Comparison of ENCODE assay signal across 8 cellular contexts in genomic region chr6:17580518-17581048, GRCh38. TPM values are rescaled to one million over a fixed set of nuclear protein-coding genes. Genes with fewer than 3 reads are reported as not detected.
DNase-seq lines count a peak whose midpoint lies in the region; ATAC-seq, FAIRE-seq and TF ChIP-seq lines count a peak whose summit lies in the region.

No MANE protein-coding gene starts in this region.

- peak overlapping the region; percentile 45 to 62; a peak in 3 of 4 replicates for H3K4me2 ChIP-seq in H1 (ENCODE audit: insufficient read depth in 1 of 2, low read depth in 2 of 2, low read length in 2 of 2)

- H4K20me1 ChIP-seq in H1 (replicated peaks in 1 of 2; ENCODE audit: control insufficient read depth in 1 of 2, insufficient read depth in 2 of 2, low read length in 2 of 2) = no peaks in the 10 kb centered on the region

- no peaks in the 10 kb centered on the region; a peak in 1 of 7 replicates for H3K27me3 ChIP-seq in H1 (replicated peaks in 1 of 4; ENCODE audit: control insufficient read depth in 3 of 4, extremely low read depth in 1 of 4, insufficient read depth in 3 of 4, low read length in 3 of 4)
- no peaks in the 10 kb centered on the region for H3K27me3 ChIP-seq in muscle layer of duodenum (ENCODE audit: low read depth, low read length)

- H2AK5ac ChIP-seq in H1 (ENCODE audit: low read depth, low read length) = no peak overlapping the region

- H3K27ac Mint-ChIP-seq in T-helper 17 cell = no peak overlapping the region

- H3K79me1 ChIP-seq in H1 (ENCODE audit: low read depth, low read length) = no peaks in the 10 kb centered on the region

- peaks cover 16% of the 10 kb centered on the region for H3K4me1 Mint-ChIP-seq in T-helper 17 cell

- no peaks in the 10 kb centered on the region for H3K79me2 ChIP-seq in H1 (ENCODE audit: control insufficient read depth in 1 of 2, insufficient read depth in 2 of 2, low read length in 2 of 2)

- CTCF ChIA-PET in H1 (lab: Charles Lee; ENCODE audit: partially characterized antibody) = interaction anchor here (0.7 to 2.3 kb wide), 9 partner anchors 12 to 424 kb away, joined by 3 to 11 read pairs (median 3); partner anchors contain the start of gene CAP2

- H4K5ac ChIP-seq in H1 (ENCODE audit: insufficient read length, low read depth, low read length) = no peak overlapping the region

- no peak overlapping the region for H2BK20ac ChIP-seq in H1 (ENCODE audit: low read length)

- H2BK15ac ChIP-seq in H1 (ENCODE audit: low read length) = no peak overlapping the region

- H4K91ac ChIP-seq in H1 (replicated peaks; ENCODE audit: insufficient read length, low read length) = no peak overlapping the region

- 0 out of 3 replicates have a peak, but pooled peaks of 1 of the 2 experiments have one; percentile 33 for TF ChIP-seq POLR2A in H1 (IDR thresholded peaks at IDR 0.05; ENCODE audit: control extremely low read depth in 1 of 2, low read depth in 2 of 2, low read length in 2 of 2)

- H2BK120ac ChIP-seq in H1 (replicated peaks; ENCODE audit: low read depth, low read length) = no peak overlapping the region

- H3K9me3 ChIP-seq in T-helper 17 cell (ENCODE audit: control insufficient read depth, low read length, poor library complexity, severe bottlenecking) (no peaks in the 10 kb centered on the region), H1 (ENCODE audit: insufficient read depth in 2 of 2, low read depth in 1 of 2, low read length in 1 of 2) (no peaks in the 10 kb centered on the region; a peak in 1 of 4 replicates), muscle layer of duodenum (ENCODE audit: control insufficient read depth in 1 of 2, low read length in 2 of 2) (peaks cover 5 to 6% of the 10 kb centered on the region in 2 donors)

- H3K4me3 ChIP-seq in H1 (ENCODE audit: extremely low read depth in 1 of 4, insufficient read depth in 2 of 4, low read depth in 3 of 4, low read length in 4 of 4) (peak overlapping the region; percentile 30 to 62 (median 36)), muscle layer of duodenum (ENCODE audit: low read depth in 1 of 2, low read length in 2 of 2) (peak overlapping the region; percentile 33 to 75)

- no peak overlapping the region for H4K8ac ChIP-seq in H1 (ENCODE audit: extremely low read depth, insufficient read depth, low read length)

- peak; percentile 79 for ATAC-seq in T-helper 17 cell
- no peak for ATAC-seq in GM18858 (IDR thresholded peaks at IDR 0.05; ENCODE audit: unreplicated experiment)

- H3K18ac ChIP-seq in H1 (ENCODE audit: extremely low read depth, low read length) = no peak overlapping the region

- POLR2A ChIA-PET in H1 (lab: Charles Lee; ENCODE audit: partially characterized antibody) = interaction anchor here (0.6 to 1.2 kb wide), 4 partner anchors 8 to 492 kb away, joined by 3 to 4 read pairs (median 3); partner anchors contain the start of gene FAM8A1

- H2BK5ac ChIP-seq in H1 (ENCODE audit: low read depth, low read length) = no peak overlapping the region

- no peak for TF ChIP-seq RAD21 in H1 (IDR thresholded peaks at IDR 0.05 in 1 of 2, conservative IDR thresholded peaks at IDR 0.05 in 1 of 2; ENCODE audit: low read depth in 2 of 2, low read length in 2 of 2)

- H3K23ac ChIP-seq in H1 (ENCODE audit: insufficient read length) = no peak overlapping the region

- no peaks in the 10 kb centered on the region for H3K36me3 Mint-ChIP-seq in T-helper 17 cell (ENCODE audit: low read depth)

- peak overlapping the region in 3 of 4 experiments; percentile 10 to 36 (median 20); a peak in 3 of 7 replicates for H3K9ac ChIP-seq in H1 (replicated peaks in 1 of 4; ENCODE audit: extremely low read depth in 1 of 4, low read depth in 3 of 4, low read length in 3 of 4)

- FAIRE-seq in H1 (lab: Jason Lieb, UNC) = no peak

- no peaks in the 10 kb centered on the region for H3K23me2 ChIP-seq in H1 (ENCODE audit: low read depth, low read length)

- no peak for TF ChIP-seq EP300 in H1 (IDR thresholded peaks at IDR 0.05; ENCODE audit: borderline replicate concordance in 1 of 2, low read depth in 2 of 2, low read length in 2 of 2)

- WGBS in H1 (ENCODE audit: extremely low coverage in 1 of 2, insufficient coverage in 1 of 2, insufficient read length in 1 of 2, insufficient replicate concordance in 2 of 2, low coverage in 1 of 2, low lambda C conversion rate in 2 of 2, missing lambda C conversion rate in 1 of 2), 2 experiments = 22% methylated on average over 27 of the region's 53 CpGs; no CpG with 5 or more reads in 1 of the 2 experiments

- H3K4me3 Mint-ChIP-seq in T-helper 17 cell = peak overlapping the region; percentile 88

- peaks cover 14% of the 10 kb centered on the region for H3K27me3 Mint-ChIP-seq in T-helper 17 cell

- no peak for TF ChIP-seq CTCF in H1 (IDR thresholded peaks at IDR 0.05; ENCODE audit: control extremely low read depth in 1 of 3, insufficient read depth in 1 of 3, low read depth in 1 of 3, low read length in 3 of 3)

- DNase-seq in NCI-H2081 (lab: John Stamatoyannopoulos, UW) = peak; percentile 37 to 42
- no peak for DNase-seq in NCI-H2081 treated with DMSO at 0.1 percent for 48 hours (lab: John Stamatoyannopoulos, UW)
- DNase-seq in T-helper 17 cell = no peak
- no peak for DNase-seq in H1 (ENCODE audit: low read depth in 1 of 2, low spot score in 2 of 2)
- DNase-seq in ureter (ENCODE audit: low spot score) = peak; percentile 54
- DNase-seq in NCI-H2196 (lab: John Stamatoyannopoulos, UW; ENCODE audit: unreplicated experiment) = no peak

- H3K27ac ChIP-seq in H1 (ENCODE audit: low read depth, low read length) (no peak overlapping the region), muscle layer of duodenum (ENCODE audit: low read length) (no peak overlapping the region)

- no peak overlapping the region for H2BK12ac ChIP-seq in H1 (ENCODE audit: low read depth, low read length)

- H3K56ac ChIP-seq in H1 (replicated peaks; ENCODE audit: insufficient read length, low read depth, low read length) = no peak overlapping the region

- H3K14ac ChIP-seq in H1 (ENCODE audit: insufficient read length) = no peak overlapping the region

- H3K4me1 ChIP-seq in H1 (replicated peaks in 1 of 4; ENCODE audit: control insufficient read depth in 3 of 4, insufficient read depth in 4 of 4, low read length in 3 of 4) = no peaks in the 10 kb centered on the region
- H3K4me1 ChIP-seq in muscle layer of duodenum (ENCODE audit: control insufficient read depth in 1 of 2, insufficient read depth in 2 of 2, low read length in 2 of 2) = peaks cover 0 to 11% of the 10 kb centered on the region in 2 donors

- H3K36me3 ChIP-seq in H1 (ENCODE audit: control insufficient read depth in 2 of 4, insufficient read depth in 4 of 4, low read length in 3 of 4) (no peaks in the 10 kb centered on the region), muscle layer of duodenum (ENCODE audit: control insufficient read depth in 1 of 2, insufficient read depth in 2 of 2, low read length in 2 of 2) (no peaks in the 10 kb centered on the region)

- no peak overlapping the region for H3K4ac ChIP-seq in H1 (replicated peaks; ENCODE audit: insufficient read length, low read depth, low read length)

- H2AFZ ChIP-seq in H1 (ENCODE audit: low read length) = no peak overlapping the region

TF ChIP-seq in H1, 55 proteins besides CTCF, POLR2A, EP300 and RAD21 (continues in another document):
- no peak for TF ChIP-seq SP4 (IDR thresholded peaks at IDR 0.05; ENCODE audit: low read length)
- no peak for TF ChIP-seq ASH2L (IDR thresholded peaks at IDR 0.05; ENCODE audit: low read length)
- no peak for TF ChIP-seq CREB1 (IDR thresholded peaks at IDR 0.05)
- TF ChIP-seq HDAC2 (IDR thresholded peaks at IDR 0.05; ENCODE audit: borderline replicate concordance in 1 of 2, low read depth in 2 of 2, low read length in 2 of 2) = no peak
- no peak for TF ChIP-seq SRF (IDR thresholded peaks at IDR 0.05; ENCODE audit: low read depth, low read length)
- peak; percentile 88 for TF ChIP-seq MAX (IDR thresholded peaks at IDR 0.05)
- TF ChIP-seq ATF3 (IDR thresholded peaks at IDR 0.05; ENCODE audit: insufficient read depth, low read depth, low read length) = no peak
- peak; percentile 52; the same call in 1 of the 2 replicates for TF ChIP-seq TAF1 (IDR thresholded peaks at IDR 0.05; ENCODE audit: low read depth, low read length)
- no peak for TF ChIP-seq FOSL1 (IDR thresholded peaks at IDR 0.05; ENCODE audit: insufficient read depth, low read depth, low read length)
- TF ChIP-seq HDAC6 (IDR thresholded peaks at IDR 0.05; ENCODE audit: low read depth, low read length) = no peak
- TF ChIP-seq CHD2 (IDR thresholded peaks at IDR 0.05; ENCODE audit: low read length) = peak; percentile 73
- peak; percentile 74 for TF ChIP-seq KDM4A (IDR thresholded peaks at IDR 0.05; ENCODE audit: low read depth, low read length, severe bottlenecking)
- peak; percentile 82 for TF ChIP-seq E2F6 (IDR thresholded peaks at IDR 0.05)
- TF ChIP-seq BCL11A (IDR thresholded peaks at IDR 0.05; ENCODE audit: low read depth in 2 of 2, low read length in 2 of 2) = no peak
- no peak for TF ChIP-seq SP2 (IDR thresholded peaks at IDR 0.05; ENCODE audit: low read length)
- no peak for TF ChIP-seq SIRT6 (IDR thresholded peaks at IDR 0.05; ENCODE audit: low read length)
- TF ChIP-seq PHF8 (conservative IDR thresholded peaks at IDR 0.05; ENCODE audit: low read depth, low read length) = peak; percentile 46; the same call in 1 of the 2 replicates

RNA-seq across cellular contexts. Expression of gene FAM8A1, which starts 19.5 kb away (rescaled TPM):
- total RNA-seq in T-helper 17 cell = 10 to 100 TPM; 13.0 to 15.8 TPM
- 8.8 and 9.2 TPM in 2 replicates for total RNA-seq in H1 (2021; fragmentation: NEBNext Ultra II Directional; extraction: Animal tissue kit (Norgen Biotek cat#: 25700))
- 2.3 and 3.4 TPM in 2 replicates for polyA plus RNA-seq in H1 (2011; rRNA removed)
- 3.8 TPM for polyA plus RNA-seq in H1 (2011; cell fraction: cytosol; rRNA removed)
- 2.0 TPM for polyA plus RNA-seq in H1 (2011; cell fraction: nucleus; rRNA removed)
- polyA plus RNA-seq in H1 (2012, experiment 1 of 2) = 2.7 to 5.3 TPM (median 3.2 TPM) in 4 replicates
- polyA plus RNA-seq in H1 (2012, experiment 2 of 2) = 0.66 TPM
- 8.1 TPM for polyA plus RNA-seq in H1 (2013, experiment 1 of 2)
- polyA plus RNA-seq in H1 (2013, experiment 2 of 2) = 9.0 TPM
- 2.3 and 4.2 TPM in 2 replicates for polyA minus RNA-seq in H1 (2011; rRNA and poly(A)+ RNA removed)
- polyA minus RNA-seq in H1 (2011; cell fraction: cytosol; rRNA and poly(A)+ RNA removed) = 5.1 TPM
- polyA minus RNA-seq in H1 (2011; cell fraction: nucleus; rRNA and poly(A)+ RNA removed) = 4.7 TPM
- 19.5 TPM for total RNA-seq in ureter

Comparison
In these comparisons a context has a peak if more than half of its experiments do, and no peak if none do; other contexts are left out.
1. DNase-seq: peak in NCI-H2081 (2 of 2) and ureter (single experiment); none in NCI-H2081 treated with DMSO at 0.1 percent for 48 hours (single experiment), T-helper 17 cell (0 of 3), H1 (0 of 2) and NCI-H2196 (single experiment).